Comparison of ENCODE assay signal across 1 cellular context in genomic region chr18:3709166-3709565, GRCh38.
TF ChIP-seq lines count a peak whose summit lies in the region.

No MANE protein-coding gene starts in this region.

TF ChIP-seq in A549, 52 proteins besides CTCF, POLR2A, EP300 and RAD21 (continued from another document):
- TF ChIP-seq, protein P1, sequence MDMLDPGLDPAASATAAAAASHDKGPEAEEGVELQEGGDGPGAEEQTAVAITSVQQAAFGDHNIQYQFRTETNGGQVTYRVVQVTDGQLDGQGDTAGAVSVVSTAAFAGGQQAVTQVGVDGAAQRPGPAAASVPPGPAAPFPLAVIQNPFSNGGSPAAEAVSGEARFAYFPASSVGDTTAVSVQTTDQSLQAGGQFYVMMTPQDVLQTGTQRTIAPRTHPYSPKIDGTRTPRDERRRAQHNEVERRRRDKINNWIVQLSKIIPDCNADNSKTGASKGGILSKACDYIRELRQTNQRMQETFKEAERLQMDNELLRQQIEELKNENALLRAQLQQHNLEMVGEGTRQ (IDR thresholded peaks at IDR 0.05) = no peak
- TF ChIP-seq RCOR1 (IDR thresholded peaks at IDR 0.05; ENCODE audit: low read depth, low read length) (no peak), KDM1A (IDR thresholded peaks at IDR 0.05; ENCODE audit: low read depth) (no peak), ESRRA (IDR thresholded peaks at IDR 0.05; ENCODE audit: borderline replicate concordance, low read length) (no peak), SMC3 (IDR thresholded peaks at IDR 0.05) (no peak), FOSB (CRISPR knock-in tag; IDR thresholded peaks at IDR 0.05) (no peak), HOXA7 (CRISPR knock-in tag; IDR thresholded peaks at IDR 0.05) (no peak)
- TF ChIP-seq, protein P2, sequence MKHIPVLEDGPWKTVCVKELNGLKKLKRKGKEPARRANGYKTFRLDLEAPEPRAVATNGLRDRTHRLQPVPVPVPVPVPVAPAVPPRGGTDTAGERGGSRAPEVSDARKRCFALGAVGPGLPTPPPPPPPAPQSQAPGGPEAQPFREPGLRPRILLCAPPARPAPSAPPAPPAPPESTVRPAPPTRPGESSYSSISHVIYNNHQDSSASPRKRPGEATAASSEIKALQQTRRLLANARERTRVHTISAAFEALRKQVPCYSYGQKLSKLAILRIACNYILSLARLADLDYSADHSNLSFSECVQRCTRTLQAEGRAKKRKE (CRISPR knock-in tag; IDR thresholded peaks at IDR 0.05; ENCODE audit: low read depth) = no peak
- TF ChIP-seq, protein P3, sequence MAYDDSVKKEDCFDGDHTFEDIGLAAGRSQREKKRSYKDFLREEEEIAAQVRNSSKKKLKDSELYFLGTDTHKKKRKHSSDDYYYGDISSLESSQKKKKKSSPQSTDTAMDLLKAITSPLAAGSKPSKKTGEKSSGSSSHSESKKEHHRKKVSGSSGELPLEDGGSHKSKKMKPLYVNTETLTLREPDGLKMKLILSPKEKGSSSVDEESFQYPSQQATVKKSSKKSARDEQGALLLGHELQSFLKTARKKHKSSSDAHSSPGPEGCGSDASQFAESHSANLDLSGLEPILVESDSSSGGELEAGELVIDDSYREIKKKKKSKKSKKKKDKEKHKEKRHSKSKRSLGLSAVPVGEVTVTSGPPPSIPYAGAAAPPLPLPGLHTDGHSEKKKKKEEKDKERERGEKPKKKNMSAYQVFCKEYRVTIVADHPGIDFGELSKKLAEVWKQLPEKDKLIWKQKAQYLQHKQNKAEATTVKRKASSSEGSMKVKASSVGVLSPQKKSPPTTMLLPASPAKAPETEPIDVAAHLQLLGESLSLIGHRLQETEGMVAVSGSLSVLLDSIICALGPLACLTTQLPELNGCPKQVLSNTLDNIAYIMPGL (CRISPR knock-in tag; IDR thresholded peaks at IDR 0.05; ENCODE audit: borderline replicate concordance) = no peak
